17 cellular contexts compared by ENCODE assay signal in the genomic region with DNA sequence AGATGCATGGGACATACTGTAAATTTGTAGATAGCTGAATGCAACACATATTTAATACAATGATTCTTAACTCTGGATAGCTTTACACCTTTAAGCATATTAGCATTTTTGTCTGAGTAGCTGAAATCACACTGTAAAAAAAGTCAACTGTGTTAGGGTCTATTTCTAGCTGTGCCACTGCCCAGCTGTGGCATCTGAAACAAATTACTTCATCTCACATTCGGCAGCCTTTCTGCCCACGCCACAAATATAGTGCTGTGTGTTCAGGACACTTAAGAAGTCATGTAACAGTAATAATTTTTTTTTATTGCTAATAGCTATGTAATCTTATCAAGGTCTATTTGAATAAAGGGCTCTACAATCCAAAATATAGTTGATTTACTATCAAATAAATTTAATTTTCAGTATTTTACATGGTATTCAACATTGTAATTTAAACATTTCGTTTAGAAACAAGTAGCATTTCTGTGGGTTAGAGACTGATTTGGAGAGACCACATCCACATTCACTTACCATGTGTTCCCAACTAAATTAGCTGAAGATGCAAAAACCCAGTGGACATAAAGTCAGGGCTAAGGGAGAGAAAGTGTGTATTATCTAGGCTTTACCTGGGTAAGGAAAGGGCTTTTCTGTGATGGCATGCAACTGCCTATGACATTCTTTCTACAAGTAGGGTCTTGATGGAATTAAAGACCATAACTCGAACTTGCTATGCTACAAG.
"Had no signal": no experiment of that assay in that cellular context is flagged by ENCODE, and none has a peak within 500 bp of the region (broad histone marks: within the 10 kb centered on the region; RNA-seq: fewer than 3 reads in every experiment).

No MANE protein-coding gene starts in this region.

- H3K27me3 ChIP-seq: colonic mucosa, transverse colon, vagina had no signal

- H3K4me1 Mint-ChIP-seq: neural crest cell had no signal

- ATAC-seq: activated CD8-positive, alpha-beta T cell treated with anti-CD3 and anti-CD28 coated beads, Interleukin-2, amount 10 ng/mL, durations not matched to agents 7 days and 5 days; activated T-cell treated with anti-CD3 and anti-CD28 coated beads, Interleukin-2, amount 50 U/mL, for 72 hours; esophagus mucosa; lower lobe of right lung; stimulated activated naive B cell treated with anti-CD40 and anti-IgM and Interleukin-4, amounts not matched to agents 10 μg/mL and 1 μg/mL and 100 μg/mL, for 72 hours had no signal

- H3K36me3 ChIP-seq: colonic mucosa, lower lobe of right lung, transverse colon, vagina had no signal

- DNase-seq: activated CD4-positive, alpha-beta T cell treated with anti-CD3 and anti-CD28 coated beads for 48 hours; activated CD8-positive, alpha-beta memory T cell treated with anti-CD3 and anti-CD28 coated beads, Interleukin-2, amount 50 U/mL, for 48 hours; activated CD8-positive, alpha-beta T cell treated with anti-CD3 and anti-CD28 coated beads, Interleukin-2, amount 10 ng/mL, durations not matched to agents 7 days and 5 days; activated gamma-delta T cell; activated T-cell treated with anti-CD3 and anti-CD28 coated beads, Interleukin-2, amount 50 U/mL, for 72 hours; amniotic stem cell; caudate nucleus; colonic mucosa; left cardiac atrium; lower lobe of right lung; stimulated activated CD4-positive, alpha-beta T cell treated with anti-CD3 and anti-CD28 coated beads, Interleukin-4, amount 100 ng/mL, for 1 hour; stimulated activated naive B cell treated with anti-CD40 and anti-IgM and Interleukin-4, amounts not matched to agents 10 μg/mL and 1 μg/mL and 100 μg/mL, for 72 hours; transverse colon had no signal

- H3K9me3 ChIP-seq: colonic mucosa, lower lobe of right lung, transverse colon, vagina had no signal

- H3K27me3 Mint-ChIP-seq: stimulated activated naive B cell treated with anti-CD40 and anti-IgM and Interleukin-4, amounts not matched to agents 10 μg/mL and 1 μg/mL and 100 μg/mL, for 72 hours had no signal

- H3K4me1 ChIP-seq: colonic mucosa, lower lobe of right lung, transverse colon, vagina had no signal

- H3K27ac Mint-ChIP-seq: activated CD8-positive, alpha-beta T cell treated with anti-CD3 and anti-CD28 coated beads, Interleukin-2, amount 10 ng/mL, durations not matched to agents 7 days and 5 days; activated naive CD8-positive, alpha-beta T cell; activated T-cell treated with anti-CD3 and anti-CD28 coated beads, Interleukin-2, amount 50 U/mL, for 72 hours; stimulated activated naive B cell treated with anti-CD40 and anti-IgM and Interleukin-4, amounts not matched to agents 10 μg/mL and 1 μg/mL and 100 μg/mL, for 72 hours had no signal

- H3K4me3 ChIP-seq: colonic mucosa, lower lobe of right lung, transverse colon, vagina had no signal

- H3K27ac ChIP-seq: colonic mucosa, lower lobe of right lung, transverse colon, vagina had no signal

- H3K36me3 Mint-ChIP-seq: activated naive CD8-positive, alpha-beta T cell had no signal

- H3K9me3 Mint-ChIP-seq: activated T-cell treated with anti-CD3 and anti-CD28 coated beads, Interleukin-2, amount 50 U/mL, for 72 hours; neural crest cell had no signal

- H3K4me3 Mint-ChIP-seq: activated CD8-positive, alpha-beta T cell treated with anti-CD3 and anti-CD28 coated beads, Interleukin-2, amount 10 ng/mL, durations not matched to agents 7 days and 5 days; activated naive CD8-positive, alpha-beta T cell; activated T-cell treated with anti-CD3 and anti-CD28 coated beads, Interleukin-2, amount 50 U/mL, for 72 hours; neural crest cell; stimulated activated naive B cell treated with anti-CD40 and anti-IgM and Interleukin-4, amounts not matched to agents 10 μg/mL and 1 μg/mL and 100 μg/mL, for 72 hours had no signal
